In the genomic region with DNA sequence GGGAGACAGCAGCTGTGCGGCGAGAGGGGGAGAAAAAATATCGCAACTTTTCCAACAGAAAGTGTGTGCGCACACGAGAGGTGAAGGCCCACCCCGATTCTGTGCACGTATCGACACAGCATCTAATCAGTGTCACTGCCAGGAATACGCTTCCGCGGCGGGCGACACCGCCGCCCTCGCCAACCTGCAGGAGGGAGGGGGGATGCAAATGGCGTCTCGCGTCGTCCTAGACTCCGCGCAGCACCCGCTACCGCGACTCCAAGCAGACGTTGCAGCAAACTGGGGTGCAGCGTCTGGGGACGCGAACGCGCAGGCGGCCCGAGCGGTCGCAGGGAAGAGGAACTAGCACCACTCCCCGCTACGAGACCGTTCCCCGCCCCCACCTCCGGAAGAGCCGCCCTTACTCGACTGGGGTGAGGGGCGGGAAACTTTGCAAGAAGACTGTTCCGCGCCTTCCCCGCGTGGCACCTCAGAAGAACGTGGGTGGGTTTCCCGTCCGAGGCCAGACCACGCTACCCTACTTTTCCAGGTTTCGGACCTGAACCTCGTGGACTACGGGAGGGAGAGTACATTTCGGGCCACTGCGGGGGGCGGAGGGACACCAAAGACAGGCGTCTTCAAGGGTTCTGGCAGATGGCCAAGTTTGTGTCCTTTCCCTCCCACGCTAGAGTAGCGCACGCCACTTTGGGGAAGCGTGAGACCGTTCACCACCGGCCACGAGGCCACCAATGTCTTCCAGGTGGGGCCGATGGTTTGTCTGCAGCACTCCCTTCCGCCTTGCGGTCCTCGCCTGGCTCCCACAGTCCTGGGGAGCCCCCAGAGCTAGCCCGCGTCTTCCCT, we compare ENCODE assay signal across 8 cellular contexts.
DNase-seq lines count a peak whose midpoint lies in the region; ATAC-seq and TF ChIP-seq lines count a peak whose summit lies in the region.

No MANE protein-coding gene starts in this region.

- peak; percentile 38 for ATAC-seq in HG03521 (IDR thresholded peaks at IDR 0.05; ENCODE audit: unreplicated experiment)

- H3K4me1 ChIP-seq in ovary (ENCODE audit: insufficient read depth) (no peaks in the 10 kb centered on the region), urinary bladder (ENCODE audit: insufficient read depth) (no peaks in the 10 kb centered on the region)

- no peaks in the 10 kb centered on the region for H3K9me3 ChIP-seq in ovary

- intact Hi-C loops in ovary (cut with DNase I), result loop anchor here in 1 of 4 donors (5.0 kb wide), 1 partner anchor 87 kb away; no protein-coding TSS in a partner anchor

- no peak for TF ChIP-seq EP300 in ovary (IDR thresholded peaks at IDR 0.05)

- 4 to 18% (median 7%) methylated on average over 56 to 71 of the region's 71 CpGs for WGBS in ovary, 3 donors
- under 1% methylated on average over 69 of the region's 71 CpGs for WGBS in urinary bladder

- TF ChIP-seq CTCF in ovary (IDR thresholded peaks at IDR 0.05), result no peak

- peak; percentile 87 to 88 for DNase-seq in NCI-H524 (lab: John Stamatoyannopoulos, UW)
- no peak for DNase-seq in NCI-H524 treated with DMSO at 0.1 percent for 48 hours (lab: John Stamatoyannopoulos, UW)
- DNase-seq in activated gamma-delta T cell treated with Interleukin-2 at 50 U/mL for 16 hours, result peak; percentile 71
- peak; percentile 57 for DNase-seq in globus pallidus (ENCODE audit: low spot score)
- DNase-seq in ovary, result peak; percentile 69 to 77 (median 76)

- peak overlapping the region; percentile 62 for H3K4me3 ChIP-seq in ovary
- H3K4me3 ChIP-seq in urinary bladder (ENCODE audit: low read depth, low read length), result peak overlapping the region; percentile 53

- peak overlapping the region; percentile 68 to 89 for H3K27ac ChIP-seq in ovary
- H3K27ac ChIP-seq in urinary bladder (ENCODE audit: low read depth), result peak overlapping the region; percentile 96

- TF ChIP-seq POLR2A in Raji (IDR thresholded peaks at IDR 0.05; ENCODE audit: insufficient read depth, low read depth, low read length) (peak; percentile 64), ovary (IDR thresholded peaks at IDR 0.05) (peak; percentile 2)

- H3K27me3 ChIP-seq in ovary, result no peaks in the 10 kb centered on the region

- H3K36me3 ChIP-seq in ovary (no peaks in the 10 kb centered on the region), urinary bladder (ENCODE audit: insufficient read depth) (no peaks in the 10 kb centered on the region)
